Comparison of ENCODE assay signal across 25 cellular contexts in genomic region chr13:20331949-20332348, GRCh38.
DNase-seq lines count a peak whose midpoint lies in the region; ATAC-seq and TF ChIP-seq lines count a peak whose summit lies in the region.
"Had no signal": no experiment of that assay in that cellular context is flagged by ENCODE, and none has a peak within 500 bp of the region (broad histone marks: within the 10 kb centered on the region; RNA-seq: fewer than 3 reads in every experiment).

No MANE protein-coding gene starts in this region.

- H2BK120ac ChIP-seq in mesenchymal stem cell (ENCODE audit: low read depth, low read length): no peak overlapping the region

- no peak overlapping the region for H3K4ac ChIP-seq in mesenchymal stem cell (ENCODE audit: low read depth in 1 of 2, low read length in 2 of 2)

- no peaks in the 10 kb centered on the region for H3K27me3 ChIP-seq in GM23248 (replicated peaks; ENCODE audit: insufficient read depth)
- H3K27me3 ChIP-seq in skeletal muscle tissue (ENCODE audit: control insufficient read depth in 3 of 3, insufficient read depth in 3 of 3, low read length in 3 of 3): no peaks in the 10 kb centered on the region
- peaks cover 1 to 6% of the 10 kb centered on the region in 2 experiments for H3K27me3 ChIP-seq in mesenchymal stem cell (ENCODE audit: control insufficient read depth in 1 of 2, insufficient read depth in 1 of 2, low read length in 2 of 2)
- peaks cover 23% of the 10 kb centered on the region for H3K27me3 ChIP-seq in osteoblast (ENCODE audit: insufficient read depth, low read length)
- H3K27me3 ChIP-seq: BE2C had no signal

- no peak overlapping the region for H4K91ac ChIP-seq in mesenchymal stem cell (ENCODE audit: low read length)

- no peak overlapping the region for H2BK12ac ChIP-seq in mesenchymal stem cell (ENCODE audit: low read length in 2 of 2)

- H3K27ac ChIP-seq in GM23248 (no peak overlapping the region), SK-N-MC (no peak overlapping the region), skeletal muscle tissue (ENCODE audit: low read depth, low read length) (peak overlapping the region; percentile 70), mesenchymal stem cell (ENCODE audit: low read length, poor library complexity, severe bottlenecking) (no peak overlapping the region), osteoblast (ENCODE audit: low read depth, low read length) (no peak overlapping the region)
- H3K27ac ChIP-seq: 22Rv1 had no signal

- H3K36me3 ChIP-seq in GM23248 (ENCODE audit: low read depth): no peaks in the 10 kb centered on the region
- no peaks in the 10 kb centered on the region for H3K36me3 ChIP-seq in SK-N-MC (ENCODE audit: insufficient read depth, low read length)
- no peaks in the 10 kb centered on the region for H3K36me3 ChIP-seq in skeletal muscle tissue (ENCODE audit: control insufficient read depth in 3 of 3, insufficient read depth in 3 of 3, low read length in 3 of 3)
- no peaks in the 10 kb centered on the region for H3K36me3 ChIP-seq in mesenchymal stem cell (ENCODE audit: control insufficient read depth in 1 of 2, insufficient read depth in 2 of 2, low read depth in 1 of 2, low read length in 2 of 2)
- H3K36me3 ChIP-seq in osteoblast (ENCODE audit: insufficient read depth, low read length): no peaks in the 10 kb centered on the region
- H3K36me3 ChIP-seq: BE2C had no signal

- H2AK5ac ChIP-seq in mesenchymal stem cell (ENCODE audit: low read length, severe bottlenecking): no peak overlapping the region

- no peak overlapping the region for H3K14ac ChIP-seq in mesenchymal stem cell (ENCODE audit: low read length in 2 of 2)

- H3K79me2 ChIP-seq in GM23248 (ENCODE audit: insufficient read depth) (no peaks in the 10 kb centered on the region), osteoblast (ENCODE audit: insufficient read depth, low read length) (no peaks in the 10 kb centered on the region)

- no peak overlapping the region for H3K9ac ChIP-seq in GM23248
- H3K9ac ChIP-seq in SK-N-MC (ENCODE audit: insufficient read length): no peak overlapping the region
- no peak overlapping the region for H3K9ac ChIP-seq in skeletal muscle tissue (ENCODE audit: low read depth in 1 of 3, low read length in 3 of 3)
- H3K9ac ChIP-seq in mesenchymal stem cell (ENCODE audit: low read length): no peak overlapping the region
- H3K9ac ChIP-seq: SK-N-SH had no signal

- in situ Hi-C loops in GM23248 (cut with MboI): no loop called here

- H3K27ac Mint-ChIP-seq in T-cell: no peak overlapping the region
- H3K27ac Mint-ChIP-seq: CD14-positive monocyte had no signal

- no peaks in the 10 kb centered on the region for H3K36me3 Mint-ChIP-seq in T-cell

- peaks cover 6% of the 10 kb centered on the region; the same call in 1 of the 2 replicates for H3F3A ChIP-seq in GM23248 (ENCODE audit: insufficient read depth)

- no peaks in the 10 kb centered on the region for H3K9me2 ChIP-seq in GM23248 (ENCODE audit: insufficient read depth)
- H3K9me2 ChIP-seq: SK-N-SH had no signal

- no peak overlapping the region for H2BK5ac ChIP-seq in mesenchymal stem cell (ENCODE audit: low read depth, low read length, poor library complexity, severe bottlenecking)

- DNase-seq in DMS53 (lab: John Stamatoyannopoulos, UW) (peak; percentile 22), DMS53 treated with DMSO at 0.1 percent for 48 hours (lab: John Stamatoyannopoulos, UW; ENCODE audit: unreplicated experiment) (no peak), GM23248 (no peak), SK-N-MC (ENCODE audit: low read depth, low spot score) (peak; percentile 22), T-cell (no peak), mesenchymal stem cell (no peak), osteoblast (ENCODE audit: insufficient read length, low spot score, missing footprints) (no peak)
- DNase-seq: ACHN, Calu3, EL, GDM1, H7, Karpas-422, NCI-H1092, NCI-H1436 treated with DMSO at 0.1 percent for 48 hours, NCI-H187 treated with DMSO at 0.1 percent for 48 hours, NCI-H446 treated with DMSO at 0.1 percent for 48 hours, NCI-H526, SIG-M5, SK-N-SH had no signal

- H3K4me1 ChIP-seq in GM23248 (ENCODE audit: insufficient read depth): peaks cover 11% of the 10 kb centered on the region; the same call in 1 of the 2 replicates
- peaks cover 4 to 5% (median 4%) of the 10 kb centered on the region in 3 donors for H3K4me1 ChIP-seq in skeletal muscle tissue (ENCODE audit: control insufficient read depth in 3 of 3, insufficient read depth in 3 of 3, low read length in 3 of 3)
- H3K4me1 ChIP-seq in mesenchymal stem cell (ENCODE audit: control insufficient read depth, insufficient read depth, low read depth, low read length): no peaks in the 10 kb centered on the region
- H3K4me1 ChIP-seq in osteoblast (ENCODE audit: insufficient read depth, low read length): peaks cover 4% of the 10 kb centered on the region
- H3K4me1 ChIP-seq: BE2C had no signal

- H3K4me2 ChIP-seq in GM23248 (ENCODE audit: unreplicated experiment) (peak overlapping the region; percentile 34), mesenchymal stem cell (ENCODE audit: low read length, poor library complexity, severe bottlenecking) (no peak overlapping the region), osteoblast (ENCODE audit: insufficient read depth, low read length) (no peak overlapping the region)
- H3K4me2 ChIP-seq: SK-N-SH had no signal

- 43 to 44% methylated on average over 7 of the region's 7 CpGs for WGBS in GM23248 (ENCODE audit: low coverage in 1 of 2, low lambda C conversion rate in 2 of 2, missing lambda C conversion rate in 2 of 2), 2 experiments
- 59% methylated on average over 7 of the region's 7 CpGs for WGBS in mesenchymal stem cell

- POLR2A ChIA-PET in T-cell (lab: Charles Lee): no interaction called here

- no peak for TF ChIP-seq CTCF in osteoblast (IDR thresholded peaks at IDR 0.05; ENCODE audit: extremely low read depth, low read depth, low read length)

- H4K8ac ChIP-seq in mesenchymal stem cell (ENCODE audit: low read length): no peak overlapping the region

- no peaks in the 10 kb centered on the region for H3K9me3 ChIP-seq in GM23248 (ENCODE audit: low read depth)
- no peaks in the 10 kb centered on the region for H3K9me3 ChIP-seq in SK-N-MC (ENCODE audit: low read depth, low read length)
- H3K9me3 ChIP-seq in skeletal muscle tissue (ENCODE audit: control insufficient read depth in 3 of 3, low read length in 3 of 3): no peaks in the 10 kb centered on the region
- peaks cover 10% of the 10 kb centered on the region for H3K9me3 ChIP-seq in mesenchymal stem cell (ENCODE audit: control insufficient read depth, low read length)
- H3K9me3 ChIP-seq in osteoblast (ENCODE audit: low read depth, low read length): no peaks in the 10 kb centered on the region
- H3K9me3 ChIP-seq: BE2C, SK-N-SH had no signal

- H2AFZ ChIP-seq in GM23248 (no peak overlapping the region), mesenchymal stem cell (ENCODE audit: low read depth, low read length) (no peak overlapping the region), osteoblast (ENCODE audit: low read length) (no peak overlapping the region)

- peaks cover 0 to 2% (median 0%) of the 10 kb centered on the region in 3 donors for H3K4me1 Mint-ChIP-seq in T-cell

- no peak overlapping the region for H3K4me3 Mint-ChIP-seq in T-cell
- H3K4me3 Mint-ChIP-seq: CD14-positive monocyte had no signal

- CTCF ChIA-PET in T-cell (lab: Charles Lee): no interaction called here

- no peak overlapping the region for H3K23ac ChIP-seq in mesenchymal stem cell (ENCODE audit: low read length in 2 of 2)

- H2BK15ac ChIP-seq in mesenchymal stem cell (ENCODE audit: low read depth, poor library complexity, severe bottlenecking): no peak overlapping the region

- no peaks in the 10 kb centered on the region for H4K20me1 ChIP-seq in GM23248 (ENCODE audit: insufficient read depth)
- H4K20me1 ChIP-seq in osteoblast (ENCODE audit: insufficient read depth, low read length): no peaks in the 10 kb centered on the region

- peaks cover 0 to 6% (median 5%) of the 10 kb centered on the region in 3 donors for H3K9me3 Mint-ChIP-seq in T-cell

- H3K18ac ChIP-seq in mesenchymal stem cell (ENCODE audit: low read depth in 1 of 2, low read length in 2 of 2): no peak overlapping the region

- no peaks in the 10 kb centered on the region for H3K79me1 ChIP-seq in mesenchymal stem cell (replicated peaks; ENCODE audit: low read length, poor library complexity, severe bottlenecking)

- peaks cover 0 to 4% of the 10 kb centered on the region in 2 donors for H3K27me3 Mint-ChIP-seq in T-cell

- no peak for ATAC-seq in T-cell (replicated peaks in 1 of 4)
- ATAC-seq: HepG2 had no signal

- H3K4me3 ChIP-seq in GM23248 (no peak overlapping the region), SK-N-MC (peak overlapping the region; percentile 68), skeletal muscle tissue (ENCODE audit: low read length in 3 of 3) (no peak overlapping the region), mesenchymal stem cell (ENCODE audit: insufficient read depth in 1 of 2, low read depth in 1 of 2, low read length in 2 of 2) (no peak overlapping the region), osteoblast (ENCODE audit: insufficient read depth, low read length) (no peak overlapping the region)

Comparison
In these comparisons a context has a peak if more than half of its experiments do, and no peak if none do; other contexts are left out.
1. DNase-seq: peak in DMS53 (single experiment) and SK-N-MC (single experiment); none in DMS53 treated with DMSO at 0.1 percent for 48 hours (single experiment), GM23248 (single experiment), T-cell (0 of 34), mesenchymal stem cell (single experiment) and osteoblast (single experiment).